In genomic region chr6:1082040-1082935, GRCh38 we compare ENCODE assay signal across 14 cellular contexts.
A peak's percentile ranks its signal among the peaks of the same experiment; 100 is the strongest.
DNase-seq lines count a peak whose midpoint lies in the region; ATAC-seq, FAIRE-seq and TF ChIP-seq lines count a peak whose summit lies in the region.
"Had no signal": no experiment of that assay in that cellular context is flagged by ENCODE, and none has a peak within 500 bp of the region (broad histone marks: within the 10 kb centered on the region; RNA-seq: fewer than 3 reads in every experiment).

No MANE protein-coding gene starts in this region.

- H3K27me3 ChIP-seq in astrocyte (ENCODE audit: insufficient read depth, low read length): peaks cover 17% of the 10 kb centered on the region

- no peak overlapping the region for H2AFZ ChIP-seq in astrocyte (ENCODE audit: low read depth, low read length)

- no peaks in the 10 kb centered on the region for H4K20me1 ChIP-seq in astrocyte (ENCODE audit: insufficient read depth, low read length)

- peaks cover 10% of the 10 kb centered on the region for H3K4me1 Mint-ChIP-seq in astrocyte (ENCODE audit: low read depth, unreplicated experiment)
- H3K4me1 Mint-ChIP-seq: activated CD4-positive, alpha-beta T cell treated with anti-CD3 and anti-CD28 coated beads, Interleukin-2, amount 10 ng/mL, durations not matched to agents 24 days and 14 days had no signal

- DNase-seq in A172 (ENCODE audit: low spot score) (peak; percentile 89), HS-27A (ENCODE audit: low read depth) (peak; percentile 66), astrocyte (ENCODE audit: low read depth) (peak; percentile 31), foreskin melanocyte (peak; percentile 51), NCI-H69 (lab: John Stamatoyannopoulos, UW) (no peak), HuH-7.5 (ENCODE audit: low spot score) (no peak)
- DNase-seq: activated CD4-positive, alpha-beta T cell treated with anti-CD3 and anti-CD28 coated beads, Interleukin-2, amount 10 ng/mL, durations not matched to agents 24 days and 14 days; GDM1; Kasumi-1; NCI-H2227 treated with DMSO at 0.1 percent for 48 hours had no signal

- no peaks in the 10 kb centered on the region for H3K79me2 ChIP-seq in astrocyte (ENCODE audit: insufficient read depth, low read length)

- H3K27ac ChIP-seq in astrocyte (ENCODE audit: low read depth, low read length): peak overlapping the region; percentile 45
- H3K27ac ChIP-seq: SJSA1 had no signal

- H3K36me3 ChIP-seq in astrocyte (ENCODE audit: insufficient read depth, low read length): no peaks in the 10 kb centered on the region
- H3K36me3 ChIP-seq: SJSA1 had no signal

- H3K27ac Mint-ChIP-seq in astrocyte (ENCODE audit: unreplicated experiment): peak overlapping the region; percentile 47
- H3K27ac Mint-ChIP-seq: activated CD4-positive, alpha-beta T cell treated with anti-CD3 and anti-CD28 coated beads, Interleukin-2, amount 10 ng/mL, durations not matched to agents 24 days and 14 days had no signal

- ATAC-seq in HG03039 (IDR thresholded peaks at IDR 0.05; ENCODE audit: unreplicated experiment): no peak
- no peak for ATAC-seq in HG03095 (IDR thresholded peaks at IDR 0.05; ENCODE audit: unreplicated experiment)

- FAIRE-seq in astrocyte (lab: Jason Lieb, UNC): no peak
- FAIRE-seq: colon had no signal

- peak overlapping the region; percentile 41 for H3K9ac ChIP-seq in astrocyte (ENCODE audit: low read length)

- peaks cover 6% of the 10 kb centered on the region for H3K4me1 ChIP-seq in astrocyte (ENCODE audit: insufficient read depth, low read length)

- no peak overlapping the region for H3K4me3 ChIP-seq in astrocyte (ENCODE audit: insufficient read depth, low read depth, low read length)
- H3K4me3 ChIP-seq: SJSA1 had no signal

- TF ChIP-seq CTCF in astrocyte (IDR thresholded peaks at IDR 0.05; ENCODE audit: insufficient read depth, low read depth, low read length): no peak

- H3K9me3 Mint-ChIP-seq in astrocyte (ENCODE audit: unreplicated experiment): peaks cover 5% of the 10 kb centered on the region
- H3K9me3 Mint-ChIP-seq: activated CD4-positive, alpha-beta T cell treated with anti-CD3 and anti-CD28 coated beads, Interleukin-2, amount 10 ng/mL, durations not matched to agents 24 days and 14 days had no signal

- no peaks in the 10 kb centered on the region for H3K36me3 Mint-ChIP-seq in astrocyte (ENCODE audit: low read depth, unreplicated experiment)

- H3K4me2 ChIP-seq in astrocyte (ENCODE audit: low read length): peak overlapping the region; percentile 40

- peaks cover 12% of the 10 kb centered on the region for H3K27me3 Mint-ChIP-seq in astrocyte (ENCODE audit: low read depth, unreplicated experiment)
- H3K27me3 Mint-ChIP-seq: activated CD4-positive, alpha-beta T cell treated with anti-CD3 and anti-CD28 coated beads, Interleukin-2, amount 10 ng/mL, durations not matched to agents 24 days and 14 days had no signal

- no peak overlapping the region for H3K4me3 Mint-ChIP-seq in astrocyte (ENCODE audit: unreplicated experiment)
- H3K4me3 Mint-ChIP-seq: activated CD4-positive, alpha-beta T cell treated with anti-CD3 and anti-CD28 coated beads, Interleukin-2, amount 10 ng/mL, durations not matched to agents 24 days and 14 days had no signal

- peaks cover 4% of the 10 kb centered on the region for H3K9me3 ChIP-seq in astrocyte (ENCODE audit: insufficient read depth, low read depth, low read length)

Comparison
In these comparisons a context has a peak if more than half of its experiments do, and no peak if none do; other contexts are left out.
1. DNase-seq: peak in A172 (single experiment), HS-27A (single experiment), astrocyte (single experiment) and foreskin melanocyte (single experiment); none in NCI-H69 (single experiment) and HuH-7.5 (single experiment).